In the genomic region with DNA sequence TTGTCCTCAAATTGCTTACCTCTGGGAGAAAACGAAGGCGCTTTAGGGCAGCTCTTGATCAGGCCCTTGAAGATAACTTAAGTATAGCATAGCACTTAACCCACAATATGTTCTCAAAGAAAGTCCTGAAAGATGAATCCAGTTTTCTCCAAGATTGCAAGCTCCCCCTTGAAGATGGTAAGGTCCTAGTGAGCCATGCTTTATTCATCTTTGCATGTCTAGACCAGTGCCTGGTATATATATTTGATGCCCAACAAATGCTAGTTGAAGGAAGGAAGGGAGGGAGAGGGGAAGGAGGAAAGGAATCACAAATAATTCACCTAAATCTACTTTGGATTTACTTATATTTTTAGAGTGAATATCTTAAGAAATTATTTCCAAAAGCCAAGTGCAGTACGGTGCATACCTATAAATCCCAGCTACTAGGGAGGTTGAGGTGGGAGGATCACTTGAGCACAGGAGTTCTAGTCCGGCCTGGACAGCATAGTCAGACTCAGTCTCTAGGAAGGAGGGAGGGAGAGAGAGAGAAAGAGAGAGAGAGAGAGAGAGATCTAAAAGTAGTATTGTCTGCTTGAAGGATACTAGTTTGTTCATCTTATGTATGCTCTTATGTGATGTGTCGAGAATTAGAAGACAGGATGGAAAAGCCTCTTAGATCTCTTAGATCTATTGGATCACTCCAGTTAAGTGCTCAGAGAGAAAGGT, we compare ENCODE assay signal across 21 cellular contexts. TPM values are rescaled to one million over a fixed set of nuclear protein-coding genes. Genes with fewer than 3 reads are reported as not detected.
"Had no signal": no experiment of that assay in that cellular context is flagged by ENCODE, and none has a peak within 500 bp of the region (broad histone marks: within the 10 kb centered on the region; RNA-seq: fewer than 3 reads in every experiment).

No MANE protein-coding gene starts in this region.

- ATAC-seq: activated CD4-positive, alpha-beta T cell treated with anti-CD3 and anti-CD28 coated beads for 36 hours; activated naive CD4-positive, alpha-beta T cell treated with anti-CD3 and anti-CD28 coated beads, Interleukin-2, amount 50 U/mL, for 72 hours; naive thymus-derived CD4-positive, alpha-beta T cell had no signal

- H3K9me3 Mint-ChIP-seq: activated naive CD4-positive, alpha-beta T cell treated with anti-CD3 and anti-CD28 coated beads, Interleukin-2, amount 50 U/mL, for 72 hours; activated T-helper 1 cell treated with anti-CD3 and anti-CD28 coated beads, Interleukin-12 subunit alpha, Interleukin-12 subunit beta, Interleukin-2, Interleukin-4 antibody, amounts not matched to agents 30 ng/mL and 10 ng/mL and 1 ng/mL, durations not matched to agents 14 hours and 24 hours and 36 hours; memory B cell had no signal

- H3K4me3 ChIP-seq: dorsolateral prefrontal cortex, left ventricle myocardium inferior, ovary, tibial artery had no signal

- H3K36me3 ChIP-seq: ovary, tibial artery had no signal

- H3K4me3 Mint-ChIP-seq: activated CD4-positive, alpha-beta T cell treated with anti-CD3 and anti-CD28 coated beads for 36 hours; activated T-helper 1 cell treated with anti-CD3 and anti-CD28 coated beads, Interleukin-12 subunit alpha, Interleukin-12 subunit beta, Interleukin-2, Interleukin-4 antibody, amounts not matched to agents 30 ng/mL and 10 ng/mL and 1 ng/mL, durations not matched to agents 14 hours and 24 hours and 36 hours; memory B cell; naive thymus-derived CD4-positive, alpha-beta T cell had no signal

- H3K36me3 Mint-ChIP-seq: memory B cell; naive thymus-derived CD4-positive, alpha-beta T cell had no signal

- H3K27ac Mint-ChIP-seq: activated CD4-positive, alpha-beta T cell treated with anti-CD3 and anti-CD28 coated beads for 36 hours; activated naive CD4-positive, alpha-beta T cell treated with anti-CD3 and anti-CD28 coated beads, Interleukin-2, amount 50 U/mL, for 72 hours; activated T-helper 1 cell treated with anti-CD3 and anti-CD28 coated beads, Interleukin-12 subunit alpha, Interleukin-12 subunit beta, Interleukin-2, Interleukin-4 antibody, amounts not matched to agents 30 ng/mL and 10 ng/mL and 1 ng/mL, durations not matched to agents 14 hours and 24 hours and 36 hours; memory B cell; naive thymus-derived CD4-positive, alpha-beta T cell had no signal

- H3K4me1 Mint-ChIP-seq: activated CD4-positive, alpha-beta T cell treated with anti-CD3 and anti-CD28 coated beads for 36 hours; memory B cell; naive thymus-derived CD4-positive, alpha-beta T cell had no signal

- H3K27ac ChIP-seq: dorsolateral prefrontal cortex, left ventricle myocardium inferior had no signal

- H3K27me3 Mint-ChIP-seq: memory B cell had no signal

- DNase-seq: activated CD4-positive, alpha-beta T cell treated with anti-CD3 and anti-CD28 coated beads for 36 hours; activated CD4-positive, alpha-beta T cell treated with anti-CD3 and anti-CD28 coated beads, Interleukin-2, amount 50 U/mL, for 48 hours; activated gamma-delta T cell treated with Interleukin-2 at 50 U/mL for 16 hours; activated T-cell treated with anti-CD3 and anti-CD28 coated beads for 4 hours; central memory CD4-positive, alpha-beta T cell; dorsolateral prefrontal cortex; head of caudate nucleus; kidney; left ventricle myocardium inferior; naive thymus-derived CD4-positive, alpha-beta T cell; ovary; stimulated activated CD4-positive, alpha-beta T cell treated with anti-CD3 and anti-CD28 coated beads, Interleukin-12 subunit alpha, Interleukin-12 subunit beta, amount 100 ng/mL, for 4 hours; stimulated activated CD4-positive, alpha-beta T cell treated with anti-CD3 and anti-CD28 coated beads, Interleukin-1b, Interleukin-23, amount 100 ng/mL, for 48 hours; stimulated activated CD8-positive, alpha-beta memory T cell treated with anti-CD3 and anti-CD28 coated beads, Interleukin-4, amount 100 ng/mL, for 48 hours; stimulated activated naive CD4-positive, alpha-beta T cell treated with Interleukin-2 at 50 U/mL for 16 hours; substantia nigra; tibial artery had no signal

- H3K9me3 ChIP-seq: left ventricle myocardium inferior, ovary, tibial artery had no signal

- H3K27me3 ChIP-seq: dorsolateral prefrontal cortex, ovary, tibial artery had no signal

RNA-seq across cellular contexts. Expression of gene PBX1, which starts 25.0 kb away (rescaled TPM):
- total RNA-seq: activated T-helper 1 cell treated with anti-CD3 and anti-CD28 coated beads, Interleukin-12 subunit alpha, Interleukin-12 subunit beta, Interleukin-2, Interleukin-4 antibody, amounts not matched to agents 30 ng/mL and 10 ng/mL and 1 ng/mL, durations not matched to agents 14 hours and 24 hours and 36 hours; T-helper 2 cell treated with Interferon-gamma antibody and Interleukin-4, amounts not matched to agents 100 ng/mL and 5 ng/mL, for 36 hours had no signal
